ENCODE assay signal across 27 cellular contexts in the genomic region with DNA sequence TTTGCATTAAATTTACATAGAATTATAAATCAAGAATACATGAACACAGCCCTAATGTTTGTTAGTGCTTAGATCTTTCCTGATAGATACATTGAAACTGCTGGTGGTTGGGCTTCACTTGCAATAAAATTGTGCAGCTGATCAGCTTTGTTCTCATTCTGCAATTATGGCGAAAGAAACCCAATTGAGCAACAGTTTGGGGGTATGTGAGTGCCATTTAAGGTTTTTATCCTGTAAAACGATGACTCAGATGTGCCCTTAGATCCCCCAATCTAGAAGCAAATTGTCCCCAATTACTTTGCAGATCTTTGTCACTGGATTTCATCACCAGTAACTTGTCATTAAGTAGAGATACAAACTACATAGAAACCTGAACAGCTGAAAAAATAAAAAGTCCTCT.
A peak's percentile ranks its signal among the peaks of the same experiment; 100 is the strongest.
DNase-seq lines count a peak whose midpoint lies in the region; ATAC-seq and FAIRE-seq lines count a peak whose summit lies in the region.
"Had no signal": no experiment of that assay in that cellular context is flagged by ENCODE, and none has a peak within 500 bp of the region (broad histone marks: within the 10 kb centered on the region; RNA-seq: fewer than 3 reads in every experiment).

No MANE protein-coding gene starts in this region.

- peak; percentile 63 for DNase-seq in LHCN-M2 (ENCODE audit: low read depth)
- peak; percentile 68 to 70 for DNase-seq in NCI-H526 (lab: John Stamatoyannopoulos, UW)
- DNase-seq in SK-N-DZ (ENCODE audit: low spot score): peak; percentile 55
- peak; percentile 17 for DNase-seq in fibroblast of peridontal ligament (ENCODE audit: extremely low read depth)
- no peak for DNase-seq in HT-29 (ENCODE audit: low spot score)
- DNase-seq in urothelium cell line (ENCODE audit: low spot score): no peak
- DNase-seq: activated CD4-positive, alpha-beta T cell treated with anti-CD3 and anti-CD28 coated beads for 36 hours; activated CD8-positive, alpha-beta T cell treated with anti-CD3 and anti-CD28 coated beads, Interleukin-2, amount 10 ng/mL, durations not matched to agents 7 days and 5 days; activated naive CD4-positive, alpha-beta T cell treated with anti-CD3 and anti-CD28 coated beads for 36 hours; amniotic stem cell; C1 segment of cervical spinal cord; COR-L47; DMS79; GDM1; GOT3; hypothalamus; KBM-7; left colon; MM.1S; NCI-H146; NCI-H2107; NCI-H345; NCI-H774 had no signal

- ATAC-seq in GM21717 (IDR thresholded peaks at IDR 0.05; ENCODE audit: unreplicated experiment) (no peak), GM18870 (IDR thresholded peaks at IDR 0.05; ENCODE audit: unreplicated experiment) (no peak)
- ATAC-seq: activated CD4-positive, alpha-beta T cell treated with anti-CD3 and anti-CD28 coated beads for 36 hours; activated CD8-positive, alpha-beta T cell treated with anti-CD3 and anti-CD28 coated beads, Interleukin-2, amount 10 ng/mL, durations not matched to agents 7 days and 5 days; left colon; stimulated activated effector memory CD8-positive, alpha-beta T cell treated with anti-CD3 and anti-CD28 coated beads, Interleukin-12 subunit alpha, Interleukin-12 subunit beta, amount 100 ng/mL, for 72 hours had no signal

- no peak for FAIRE-seq in urothelium cell line (lab: Jason Lieb, UNC)
- FAIRE-seq: endometrium had no signal

Comparison
In these comparisons a context has a peak if more than half of its experiments do, and no peak if none do; other contexts are left out.
1. DNase-seq: peak in LHCN-M2 (single experiment), NCI-H526 (2 of 2), SK-N-DZ (single experiment) and fibroblast of peridontal ligament (single experiment); none in HT-29 (single experiment) and urothelium cell line (single experiment).